Comparison of ENCODE assay signal across 12 cellular contexts in genomic region chr11:46697303-46697702, GRCh38. TPM values are rescaled to one million over a fixed set of nuclear protein-coding genes. Genes with fewer than 3 reads are reported as not detected.
DNase-seq lines count a peak whose midpoint lies in the region; ATAC-seq and TF ChIP-seq lines count a peak whose summit lies in the region.
"Had no signal": no experiment of that assay in that cellular context is flagged by ENCODE, and none has a peak within 500 bp of the region (broad histone marks: within the 10 kb centered on the region; RNA-seq: fewer than 3 reads in every experiment).

No MANE protein-coding gene starts in this region.

- H3K4me1 Mint-ChIP-seq in CD4-positive, alpha-beta T cell (ENCODE audit: low read depth), result peaks cover 47% of the 10 kb centered on the region
- peaks cover 35 to 58% (median 52%) of the 10 kb centered on the region in 3 donors for H3K4me1 Mint-ChIP-seq in T-cell

- H3K4me3 ChIP-seq in fibroblast of pulmonary artery (replicated peaks; ENCODE audit: low read depth, low read length), result no peak overlapping the region
- H3K4me3 ChIP-seq: PC-9, tibial nerve had no signal

- peaks cover 69% of the 10 kb centered on the region for H3K36me3 Mint-ChIP-seq in CD4-positive, alpha-beta T cell (ENCODE audit: low read depth)
- H3K36me3 Mint-ChIP-seq in T-cell, result peaks cover 27% of the 10 kb centered on the region
- peaks cover 15 to 17% of the 10 kb centered on the region in 2 donors for H3K36me3 Mint-ChIP-seq in activated naive CD4-positive, alpha-beta T cell treated with anti-CD3 and anti-CD28 coated beads, Interleukin-2, amount 50 U/mL, for 72 hours

- no peak for ATAC-seq in CD4-positive, alpha-beta T cell (ENCODE audit: poor library complexity)
- no peak for ATAC-seq in T-cell (replicated peaks in 1 of 4)
- ATAC-seq in HG03175 (IDR thresholded peaks at IDR 0.05; ENCODE audit: unreplicated experiment), result no peak
- no peak for ATAC-seq in activated naive CD4-positive, alpha-beta T cell treated with anti-CD3 and anti-CD28 coated beads, Interleukin-2, amount 50 U/mL, for 72 hours

- no peak overlapping the region for H3K27ac ChIP-seq in CD4-positive, alpha-beta T cell (ENCODE audit: low read depth, low read length)
- H3K27ac ChIP-seq: PC-9 had no signal

- H3K4me3 Mint-ChIP-seq in CD4-positive, alpha-beta T cell, result peak overlapping the region; percentile 60
- H3K4me3 Mint-ChIP-seq in T-cell, result peak overlapping the region in 2 of 3 donors; percentile 28 to 93

- H3K9me3 ChIP-seq in CD4-positive, alpha-beta T cell (ENCODE audit: control insufficient read depth, low read length), result no peaks in the 10 kb centered on the region
- H3K9me3 ChIP-seq: tibial nerve had no signal

- H3K27me3 Mint-ChIP-seq in CD4-positive, alpha-beta T cell, result no peaks in the 10 kb centered on the region
- no peaks in the 10 kb centered on the region for H3K27me3 Mint-ChIP-seq in T-cell

- TF ChIP-seq CTCF in CD4-positive, alpha-beta T cell (IDR thresholded peaks at IDR 0.05), result no peak
- no peak for TF ChIP-seq CTCF in fibroblast of pulmonary artery (IDR thresholded peaks at IDR 0.05; ENCODE audit: low read length, missing control alignments)

- POLR2A ChIA-PET in CD4-positive, alpha-beta T cell (lab: Charles Lee), result interaction anchor here (1.3 to 10.9 kb wide), 2 partner anchors 24 to 80 kb away, joined by 5 to 146 read pairs; partner anchors contain the start of genes ATG13 and HARBI1
- POLR2A ChIA-PET in T-cell (lab: Charles Lee), result no interaction called here

- H3K27me3 ChIP-seq in CD4-positive, alpha-beta T cell (ENCODE audit: control insufficient read depth, insufficient read depth, low read length), result no peaks in the 10 kb centered on the region
- H3K27me3 ChIP-seq: tibial nerve had no signal

- no peak for DNase-seq in CD4-positive, alpha-beta T cell
- DNase-seq in T-cell (no peak), fibroblast of pulmonary artery (ENCODE audit: low read depth) (peak; percentile 38), occipital lobe (lab: John Stamatoyannopoulos, UW) (peak; percentile 34), cerebellar nuclear complex (lab: John Stamatoyannopoulos, UW) (no peak), CD1c-positive myeloid dendritic cell (ENCODE audit: extremely low spot score) (no peak)
- no peak for DNase-seq in activated naive CD4-positive, alpha-beta T cell treated with anti-CD3 and anti-CD28 coated beads, Interleukin-2, amount 50 U/mL, for 72 hours (ENCODE audit: low spot score in 2 of 2)
- DNase-seq: central memory CD4-positive, alpha-beta T cell; EL; PC-9 had no signal

- CTCF ChIA-PET in CD4-positive, alpha-beta T cell (lab: Charles Lee), result no interaction called here
- CTCF ChIA-PET in T-cell (lab: Charles Lee), result no interaction called here

- intact Hi-C loops in CD4-positive, alpha-beta T cell (cut with DNase I, micrococcal nuclease), result loop anchor here in 1 of 2 experiments (10.0 kb wide), 1 partner anchor 583 kb away; no protein-coding TSS in a partner anchor

- no peaks in the 10 kb centered on the region for H3K9me3 Mint-ChIP-seq in CD4-positive, alpha-beta T cell
- H3K9me3 Mint-ChIP-seq in T-cell, result no peaks in the 10 kb centered on the region
- H3K9me3 Mint-ChIP-seq in activated naive CD4-positive, alpha-beta T cell treated with anti-CD3 and anti-CD28 coated beads, Interleukin-2, amount 50 U/mL, for 72 hours, result no peaks in the 10 kb centered on the region

- H3K27ac Mint-ChIP-seq in CD4-positive, alpha-beta T cell, result peak overlapping the region; percentile 52
- H3K27ac Mint-ChIP-seq in T-cell, result peak overlapping the region in 1 of 2 donors; percentile 68
- H3K27ac Mint-ChIP-seq in activated naive CD4-positive, alpha-beta T cell treated with anti-CD3 and anti-CD28 coated beads, Interleukin-2, amount 50 U/mL, for 72 hours, result peak overlapping the region in 1 of 2 donors; percentile 66

RNA-seq across cellular contexts. Expression of gene ARHGAP1, which starts 3.1 kb away (rescaled TPM):
- total RNA-seq in CD4-positive, alpha-beta T cell, result 10 to 100 TPM; 33.7 to 36.3 TPM
- total RNA-seq in T-cell (10 to 100 TPM; 64.6 to 71.8 (median 70.3) TPM), occipital lobe (17.6 TPM)
- 10 to 100 TPM; 39.9 to 46.8 TPM for total RNA-seq in activated naive CD4-positive, alpha-beta T cell treated with anti-CD3 and anti-CD28 coated beads, Interleukin-2, amount 50 U/mL, for 72 hours

RNA-seq across cellular contexts. Expression of gene ZNF408, which starts 3.5 kb away (rescaled TPM):
- 10 to 100 TPM; 22.7 to 23.0 TPM for total RNA-seq in CD4-positive, alpha-beta T cell
- total RNA-seq in T-cell (10 to 100 TPM in 4 of 5 donors, 1 to 10 TPM in 1; 6.1 to 22.4 (median 19.7) TPM), occipital lobe (4.2 TPM)
- 10 to 100 TPM; 13.6 to 16.9 TPM for total RNA-seq in activated naive CD4-positive, alpha-beta T cell treated with anti-CD3 and anti-CD28 coated beads, Interleukin-2, amount 50 U/mL, for 72 hours

RNA-seq across cellular contexts. Expression of gene F2, which starts 21.7 kb away (rescaled TPM):
- not detected for total RNA-seq in CD4-positive, alpha-beta T cell
- under 1 TPM in 4 of 5 donors, not detected in 1; 0.26 to 0.85 (median 0.57) TPM for total RNA-seq in T-cell
- 0.16 TPM for total RNA-seq in occipital lobe
- total RNA-seq in activated naive CD4-positive, alpha-beta T cell treated with anti-CD3 and anti-CD28 coated beads, Interleukin-2, amount 50 U/mL, for 72 hours, result not detected
- total RNA-seq: PC-9, tibial nerve had no signal

Comparison
In these comparisons a context has a peak if more than half of its experiments do, and no peak if none do; other contexts are left out.
1. DNase-seq: peak in fibroblast of pulmonary artery (single experiment) and occipital lobe (single experiment); none in CD4-positive, alpha-beta T cell (0 of 10), T-cell (0 of 34), cerebellar nuclear complex (0 of 2), CD1c-positive myeloid dendritic cell (single experiment) and activated naive CD4-positive, alpha-beta T cell treated with anti-CD3 and anti-CD28 coated beads, Interleukin-2, amount 50 U/mL, for 72 hours (0 of 2).